In genomic region chr5:15009420-15009819, GRCh38 we compare ENCODE assay signal across 9 cellular contexts.
DNase-seq lines count a peak whose midpoint lies in the region; ATAC-seq and TF ChIP-seq lines count a peak whose summit lies in the region.
"Had no signal": no experiment of that assay in that cellular context is flagged by ENCODE, and none has a peak within 500 bp of the region (broad histone marks: within the 10 kb centered on the region; RNA-seq: fewer than 3 reads in every experiment).

No MANE protein-coding gene starts in this region.

- no peak for TF ChIP-seq POLR2A in breast epithelium (IDR thresholded peaks at IDR 0.05)
- no peak for TF ChIP-seq POLR2A in vagina (IDR thresholded peaks at IDR 0.05)

- no peaks in the 10 kb centered on the region for H3K36me3 ChIP-seq in breast epithelium
- no peaks in the 10 kb centered on the region for H3K36me3 ChIP-seq in vagina

- no peaks in the 10 kb centered on the region for H3K27me3 ChIP-seq in breast epithelium
- H3K27me3 ChIP-seq in vagina: no peaks in the 10 kb centered on the region

- DNase-seq in ELR (ENCODE audit: low read depth): peak; percentile 77
- peak; percentile 88 for DNase-seq in NCI-H2196 (lab: John Stamatoyannopoulos, UW; ENCODE audit: unreplicated experiment)
- no peak for DNase-seq in breast epithelium (ENCODE audit: low spot score in 2 of 2)
- DNase-seq in lung microvascular endothelial cell (ENCODE audit: low read depth in 2 of 2): peak; percentile 89 to 95
- DNase-seq in WTC11 (ENCODE audit: low spot score): no peak
- no peak for DNase-seq in vagina (ENCODE audit: extremely low spot score in 2 of 2)
- DNase-seq: stimulated activated naive CD4-positive, alpha-beta T cell had no signal

- TF ChIP-seq CTCF in breast epithelium (IDR thresholded peaks at IDR 0.05) (no peak), WTC11 (IDR thresholded peaks at IDR 0.05) (no peak), vagina (IDR thresholded peaks at IDR 0.05) (no peak)

- ATAC-seq in WTC11 (no peak), HG02610 (IDR thresholded peaks at IDR 0.05; ENCODE audit: unreplicated experiment) (no peak), HG02852 (IDR thresholded peaks at IDR 0.05; ENCODE audit: unreplicated experiment) (no peak)

- POLR2A ChIA-PET in WTC11 (lab: Charles Lee): no interaction called here

- H3K4me1 Mint-ChIP-seq in WTC11: peaks cover 14% of the 10 kb centered on the region

- H3K27me3 Mint-ChIP-seq in WTC11 (ENCODE audit: low read depth): no peaks in the 10 kb centered on the region; the same call in 1 of the 2 replicates

- CTCF ChIA-PET in WTC11 (lab: Charles Lee): interaction anchor here (0.8 kb wide), 1 partner anchor 324 kb away, joined by 5 read pairs; no protein-coding TSS in a partner anchor

- no peak overlapping the region for H3K27ac Mint-ChIP-seq in WTC11

- H3K9me3 ChIP-seq in breast epithelium (no peaks in the 10 kb centered on the region), vagina (no peaks in the 10 kb centered on the region)

- no peaks in the 10 kb centered on the region for H3K36me3 Mint-ChIP-seq in WTC11

- peaks cover 6 to 22% of the 10 kb centered on the region in 2 donors for H3K4me1 ChIP-seq in breast epithelium
- H3K4me1 ChIP-seq in vagina: peaks cover 31% of the 10 kb centered on the region

- no peak overlapping the region for H3K4me3 ChIP-seq in breast epithelium
- H3K4me3 ChIP-seq in vagina: no peak overlapping the region

- H3K4me3 Mint-ChIP-seq in WTC11: no peak overlapping the region

- intact Hi-C loops in breast epithelium (cut with DNase I; ENCODE audit: low total_unique reads): no loop called here
- intact Hi-C loops in vagina (cut with DNase I): no loop called here

- no peaks in the 10 kb centered on the region for H3K9me3 Mint-ChIP-seq in WTC11

- peak overlapping the region; percentile 82 to 90 for H3K27ac ChIP-seq in breast epithelium
- H3K27ac ChIP-seq in vagina: no peak overlapping the region

TF ChIP-seq in WTC11, 78 proteins besides CTCF, POLR2A, EP300 and RAD21:
- TF ChIP-seq PRDM15 (CRISPR knock-in tag; IDR thresholded peaks at IDR 0.05) (no peak), MYBL2 (CRISPR knock-in tag; IDR thresholded peaks at IDR 0.05) (no peak), NFATC4 (CRISPR knock-in tag; IDR thresholded peaks at IDR 0.05) (no peak), NR1H2 (CRISPR knock-in tag; IDR thresholded peaks at IDR 0.05) (no peak), HMGA2 (CRISPR knock-in tag; IDR thresholded peaks at IDR 0.05) (no peak), ZBTB21 (CRISPR knock-in tag; IDR thresholded peaks at IDR 0.05; ENCODE audit: borderline replicate concordance) (no peak), GTF2I (CRISPR knock-in tag; conservative IDR thresholded peaks at IDR 0.05) (no peak), ZNF671 (CRISPR knock-in tag; IDR thresholded peaks at IDR 0.05) (no peak), ZNF281 (CRISPR knock-in tag; IDR thresholded peaks at IDR 0.05) (no peak), E2F4 (CRISPR knock-in tag; IDR thresholded peaks at IDR 0.05; ENCODE audit: borderline replicate concordance, low read depth) (no peak), ETV6 (CRISPR knock-in tag; IDR thresholded peaks at IDR 0.05) (no peak), ATF6 (CRISPR knock-in tag; IDR thresholded peaks at IDR 0.05) (no peak), TCF7 (CRISPR knock-in tag; IDR thresholded peaks at IDR 0.05; ENCODE audit: low read depth) (no peak), ESRRA (CRISPR knock-in tag; IDR thresholded peaks at IDR 0.05; ENCODE audit: borderline replicate concordance) (no peak)

Comparison
In these comparisons a context has a peak if more than half of its experiments do, and no peak if none do; other contexts are left out.
1. DNase-seq: peak in ELR (single experiment), NCI-H2196 (single experiment) and lung microvascular endothelial cell (2 of 2); none in breast epithelium (0 of 2), WTC11 (single experiment) and vagina (0 of 2).